5 cellular contexts compared by ENCODE assay signal in the genomic region with DNA sequence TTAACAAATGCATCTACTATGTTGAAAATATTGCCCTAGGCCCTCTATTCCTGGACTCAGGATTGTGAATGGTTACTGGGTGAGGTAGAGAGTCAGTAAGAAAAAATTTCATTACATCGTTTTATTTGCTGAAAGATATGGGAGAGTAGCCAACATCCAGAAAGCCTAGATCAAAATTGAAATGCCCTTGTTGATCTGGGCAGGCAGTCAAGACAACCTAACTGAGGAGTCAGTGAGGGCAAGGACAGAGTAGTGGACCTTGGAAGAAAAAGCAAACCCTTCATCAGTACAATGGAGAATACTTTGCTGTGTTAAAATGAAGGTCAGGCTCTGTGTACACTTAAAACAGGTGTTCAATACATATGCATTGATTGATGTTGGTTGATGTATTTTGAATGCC.
"Had no signal": no experiment of that assay in that cellular context is flagged by ENCODE, and none has a peak within 500 bp of the region (broad histone marks: within the 10 kb centered on the region; RNA-seq: fewer than 3 reads in every experiment).

No MANE protein-coding gene starts in this region.

- H3K4me3 ChIP-seq: GM23338, K562 had no signal

- ATAC-seq: GM23338, K562 had no signal

- DNase-seq: H9, HCEC 1CT, IMR-90 had no signal
